35 cellular contexts compared by ENCODE assay signal in genomic region chr12:73072214-73072613, GRCh38.
"Had no signal": no experiment of that assay in that cellular context is flagged by ENCODE, and none has a peak within 500 bp of the region (broad histone marks: within the 10 kb centered on the region; RNA-seq: fewer than 3 reads in every experiment).

No MANE protein-coding gene starts in this region.

- H3K4me1 Mint-ChIP-seq: activated B cell treated with CpG ODN at 0.5 μM for 24 hours; activated naive CD4-positive, alpha-beta T cell treated with anti-CD3 and anti-CD28 coated beads, Interleukin-2, amount 50 U/mL, for 24 hours; activated naive CD8-positive, alpha-beta T cell treated with anti-CD3 and anti-CD28 coated beads for 36 hours; activated naive CD8-positive, alpha-beta T cell treated with anti-CD3 and anti-CD28 coated beads, Interleukin-2, amount 50 U/mL, for 24 hours; T-helper 17 cell had no signal

- H3K4me3 ChIP-seq: adrenal gland, body of pancreas, cardiac muscle cell, colonic mucosa, gastrocnemius medialis, heart left ventricle had no signal

- H3K27me3 Mint-ChIP-seq: activated B cell treated with CpG ODN at 0.5 μM for 24 hours; activated CD8-positive, alpha-beta T cell treated with anti-CD3 and anti-CD28 coated beads for 36 hours; activated naive CD4-positive, alpha-beta T cell treated with anti-CD3 and anti-CD28 coated beads, Interleukin-2, amount 50 U/mL, for 24 hours; activated naive CD8-positive, alpha-beta T cell treated with anti-CD3 and anti-CD28 coated beads for 36 hours; activated naive CD8-positive, alpha-beta T cell treated with anti-CD3 and anti-CD28 coated beads, Interleukin-2, amount 50 U/mL, for 24 hours; T-helper 17 cell had no signal

- DNase-seq: activated B cell treated with CpG ODN at 0.5 μM for 24 hours; activated CD4-positive, alpha-beta T cell treated with anti-CD3 and anti-CD28 coated beads for 48 hours; activated CD4-positive, alpha-beta T cell treated with anti-CD3 and anti-CD28 coated beads, Interleukin-2, amount 50 U/mL, for 1 hour; activated CD4-positive, alpha-beta T cell treated with anti-CD3 and anti-CD28 coated beads, Interleukin-2, amount 50 U/mL, for 48 hours; activated CD8-positive, alpha-beta memory T cell treated with anti-CD3 and anti-CD28 coated beads for 24 hours; activated CD8-positive, alpha-beta T cell treated with anti-CD3 and anti-CD28 coated beads for 36 hours; activated effector memory CD4-positive, alpha-beta T cell treated with anti-CD3 and anti-CD28 coated beads, Interleukin-2, amount 50 U/mL, for 16 hours; activated naive CD4-positive, alpha-beta T cell treated with anti-CD3 and anti-CD28 coated beads for 36 hours; activated naive CD8-positive, alpha-beta T cell treated with anti-CD3 and anti-CD28 coated beads for 36 hours; activated naive CD8-positive, alpha-beta T cell treated with anti-CD3 and anti-CD28 coated beads, Interleukin-2, amount 50 U/mL, for 24 hours; activated T-cell treated with anti-CD3 and anti-CD28 coated beads, Interleukin-2, amount 50 U/mL, for 1 hour; activated T-cell treated with anti-CD3 and anti-CD28 coated beads, Interleukin-2, amount 50 U/mL, for 48 hours; adrenal gland; amygdala; aorta; body of pancreas; central memory CD4-positive, alpha-beta T cell; cerebellar nuclear complex; colonic mucosa; effector CD8-positive, alpha-beta T cell; foreskin keratinocyte; gastrocnemius medialis; glutamatergic neuron; heart left ventricle; T-helper 1 cell; T-helper 17 cell; T1000; WERI-Rb-1 had no signal

- H3K27ac Mint-ChIP-seq: activated B cell treated with CpG ODN at 0.5 μM for 24 hours; activated CD8-positive, alpha-beta T cell treated with anti-CD3 and anti-CD28 coated beads for 36 hours; activated naive CD4-positive, alpha-beta T cell treated with anti-CD3 and anti-CD28 coated beads for 36 hours; activated naive CD4-positive, alpha-beta T cell treated with anti-CD3 and anti-CD28 coated beads, Interleukin-2, amount 50 U/mL, for 24 hours; activated naive CD8-positive, alpha-beta T cell treated with anti-CD3 and anti-CD28 coated beads for 36 hours; activated naive CD8-positive, alpha-beta T cell treated with anti-CD3 and anti-CD28 coated beads, Interleukin-2, amount 50 U/mL, for 24 hours; activated T-helper 1 cell treated with anti-CD3 and anti-CD28 coated beads, Interleukin-12 subunit alpha, Interleukin-12 subunit beta, Interleukin-2, Interleukin-4 antibody, amounts not matched to agents 30 ng/mL and 10 ng/mL and 1 ng/mL, durations not matched to agents 14 hours and 24 hours and 36 hours; activated T-helper 2 cell treated with anti-CD3 and anti-CD28 coated beads, Interferon-gamma antibody, Interleukin-2, Interleukin-4, amounts not matched to agents 10 μg/mL and 5 μg/mL and 100 μg/mL, durations not matched to agents 14 hours and 24 hours and 36 hours; T-helper 17 cell; T-helper 2 cell treated with Interferon-gamma antibody and Interleukin-4, amounts not matched to agents 5 μg/mL and 100 μg/mL, for 36 hours had no signal

- ATAC-seq: activated CD4-positive, CD25-positive, alpha-beta regulatory T cell treated with anti-CD3 and anti-CD28 coated beads, Interleukin-2, amount 50 U/mL, for 24 hours; activated CD8-positive, alpha-beta T cell treated with anti-CD3 and anti-CD28 coated beads for 36 hours; activated naive CD8-positive, alpha-beta T cell treated with anti-CD3 and anti-CD28 coated beads, Interleukin-2, amount 50 U/mL, for 24 hours; body of pancreas; esophagus mucosa; foreskin keratinocyte; gastrocnemius medialis; heart left ventricle; T-helper 17 cell had no signal

- H3K9me3 ChIP-seq: adrenal gland, body of pancreas, gastrocnemius medialis had no signal

- H3K4me1 ChIP-seq: adrenal gland, body of pancreas, colonic mucosa, foreskin keratinocyte, gastrocnemius medialis, heart left ventricle had no signal

- H3K27ac ChIP-seq: adrenal gland, body of pancreas, cardiac muscle cell, colonic mucosa, foreskin keratinocyte, gastrocnemius medialis, heart left ventricle, WERI-Rb-1 had no signal

- H3K27me3 ChIP-seq: adrenal gland, body of pancreas, cardiac muscle cell, colonic mucosa, foreskin keratinocyte, gastrocnemius medialis, heart left ventricle had no signal

- H3K36me3 Mint-ChIP-seq: activated naive CD4-positive, alpha-beta T cell treated with anti-CD3 and anti-CD28 coated beads, Interleukin-2, amount 50 U/mL, for 24 hours; activated naive CD8-positive, alpha-beta T cell treated with anti-CD3 and anti-CD28 coated beads for 36 hours had no signal

- H3K36me3 ChIP-seq: adrenal gland, cardiac muscle cell, colonic mucosa, gastrocnemius medialis, heart left ventricle, WERI-Rb-1 had no signal

- H3K4me3 Mint-ChIP-seq: activated B cell treated with CpG ODN at 0.5 μM for 24 hours; activated CD8-positive, alpha-beta T cell treated with anti-CD3 and anti-CD28 coated beads for 36 hours; activated naive CD4-positive, alpha-beta T cell treated with anti-CD3 and anti-CD28 coated beads for 36 hours; activated naive CD4-positive, alpha-beta T cell treated with anti-CD3 and anti-CD28 coated beads, Interleukin-2, amount 50 U/mL, for 24 hours; activated naive CD8-positive, alpha-beta T cell treated with anti-CD3 and anti-CD28 coated beads for 36 hours; activated naive CD8-positive, alpha-beta T cell treated with anti-CD3 and anti-CD28 coated beads, Interleukin-2, amount 50 U/mL, for 24 hours; activated T-helper 1 cell treated with anti-CD3 and anti-CD28 coated beads, Interleukin-12 subunit alpha, Interleukin-12 subunit beta, Interleukin-2, Interleukin-4 antibody, amounts not matched to agents 30 ng/mL and 10 ng/mL and 1 ng/mL, durations not matched to agents 14 hours and 24 hours and 36 hours; T-helper 17 cell; T-helper 2 cell treated with Interferon-gamma antibody and Interleukin-4, amounts not matched to agents 5 μg/mL and 100 μg/mL, for 36 hours had no signal

- H3K9me3 Mint-ChIP-seq: activated T-helper 1 cell treated with anti-CD3 and anti-CD28 coated beads, Interleukin-12 subunit alpha, Interleukin-12 subunit beta, Interleukin-2, Interleukin-4 antibody, amounts not matched to agents 30 ng/mL and 10 ng/mL and 1 ng/mL, durations not matched to agents 14 hours and 24 hours and 36 hours had no signal
